ENCODE assay signal across 9 cellular contexts in genomic region chr21:33968082-33968997, GRCh38. TPM values are rescaled to one million over a fixed set of nuclear protein-coding genes. Genes with fewer than 3 reads are reported as not detected.
A peak's percentile ranks its signal among the peaks of the same experiment; 100 is the strongest.
DNase-seq lines count a peak whose midpoint lies in the region; ATAC-seq and TF ChIP-seq lines count a peak whose summit lies in the region.
"Had no signal": no experiment of that assay in that cellular context is flagged by ENCODE, and none has a peak within 500 bp of the region (broad histone marks: within the 10 kb centered on the region; RNA-seq: fewer than 3 reads in every experiment).

No MANE protein-coding gene starts in this region.

- H3K4me1 Mint-ChIP-seq in activated naive CD8-positive, alpha-beta T cell treated with anti-CD3 and anti-CD28 coated beads, Interleukin-2, amount 50 U/mL, for 24 hours, result peaks cover 23% of the 10 kb centered on the region

- H3K4me1 ChIP-seq in iPS-20b (ENCODE audit: insufficient read depth, low read length), result peaks cover 9% of the 10 kb centered on the region; the same call in 1 of the 2 replicates
- H3K4me1 ChIP-seq in vagina, result peaks cover 21% of the 10 kb centered on the region

- H3K27me3 ChIP-seq in iPS-20b (ENCODE audit: insufficient read depth, low read length) (no peaks in the 10 kb centered on the region), vagina (no peaks in the 10 kb centered on the region)
- H3K27me3 ChIP-seq: neutrophil had no signal

- peak; percentile 81 for DNase-seq in Daoy (ENCODE audit: low read depth)
- DNase-seq in HuH-7.5 (ENCODE audit: low spot score), result peak; percentile 21
- DNase-seq in activated naive CD8-positive, alpha-beta T cell treated with anti-CD3 and anti-CD28 coated beads, Interleukin-2, amount 50 U/mL, for 24 hours, result no peak
- DNase-seq in vagina (ENCODE audit: extremely low spot score in 2 of 2), result peak; percentile 40 to 62
- DNase-seq in hypothalamus (lab: John Stamatoyannopoulos, UW), result no peak

- H3K4me3 ChIP-seq in iPS-20b (ENCODE audit: low read length) (peak overlapping the region; percentile 47; the same call in 1 of the 2 replicates), vagina (no peak overlapping the region)

- H3K27me3 Mint-ChIP-seq in activated naive CD8-positive, alpha-beta T cell treated with anti-CD3 and anti-CD28 coated beads, Interleukin-2, amount 50 U/mL, for 24 hours, result no peaks in the 10 kb centered on the region

- H3K36me3 ChIP-seq in iPS-20b (ENCODE audit: insufficient read depth, low read depth, low read length) (no peaks in the 10 kb centered on the region), vagina (no peaks in the 10 kb centered on the region)
- H3K36me3 ChIP-seq: neutrophil had no signal

- H3K36me3 Mint-ChIP-seq in activated naive CD8-positive, alpha-beta T cell treated with anti-CD3 and anti-CD28 coated beads, Interleukin-2, amount 50 U/mL, for 24 hours (ENCODE audit: low read depth), result peaks cover 7% of the 10 kb centered on the region

- no peak overlapping the region for H3K4me3 Mint-ChIP-seq in activated naive CD8-positive, alpha-beta T cell treated with anti-CD3 and anti-CD28 coated beads, Interleukin-2, amount 50 U/mL, for 24 hours

- intact Hi-C loops in vagina (cut with DNase I), result no loop called here

- no peak for TF ChIP-seq POLR2A in vagina (IDR thresholded peaks at IDR 0.05)

- H3K27ac Mint-ChIP-seq in activated naive CD8-positive, alpha-beta T cell treated with anti-CD3 and anti-CD28 coated beads, Interleukin-2, amount 50 U/mL, for 24 hours, result peak overlapping the region; percentile 11

- no peaks in the 10 kb centered on the region for H3K9me3 Mint-ChIP-seq in activated naive CD8-positive, alpha-beta T cell treated with anti-CD3 and anti-CD28 coated beads, Interleukin-2, amount 50 U/mL, for 24 hours

- H3K9me3 ChIP-seq in iPS-20b (ENCODE audit: insufficient read depth, low read depth, low read length) (no peaks in the 10 kb centered on the region), vagina (no peaks in the 10 kb centered on the region)
- H3K9me3 ChIP-seq: neutrophil had no signal

- ATAC-seq in activated naive CD8-positive, alpha-beta T cell treated with anti-CD3 and anti-CD28 coated beads, Interleukin-2, amount 50 U/mL, for 24 hours, result peak; percentile 54
- no peak for ATAC-seq in GM21786 (IDR thresholded peaks at IDR 0.05; ENCODE audit: unreplicated experiment)
- no peak for ATAC-seq in GM21576 (IDR thresholded peaks at IDR 0.05; ENCODE audit: unreplicated experiment)

- H3K9ac ChIP-seq in iPS-20b (ENCODE audit: low read depth, low read length), result no peak overlapping the region

- H3K27ac ChIP-seq in iPS-20b (ENCODE audit: low read length) (no peak overlapping the region), vagina (peak overlapping the region; percentile 27)
- H3K27ac ChIP-seq: neutrophil had no signal

- no peak for TF ChIP-seq CTCF in vagina (IDR thresholded peaks at IDR 0.05)

RNA-seq across cellular contexts. Expression of gene ATP5PO, which starts 52.7 kb away (rescaled TPM):
- total RNA-seq in Daoy (2014; rRNA removed; shearing (Covaris generic)), result 360 and 436 TPM in 2 replicates
- total RNA-seq in vagina, result 133 TPM

Comparison
In these comparisons a context has a peak if more than half of its experiments do, and no peak if none do; other contexts are left out.
1. DNase-seq: peak in Daoy (single experiment), HuH-7.5 (single experiment) and vagina (2 of 2); none in activated naive CD8-positive, alpha-beta T cell treated with anti-CD3 and anti-CD28 coated beads, Interleukin-2, amount 50 U/mL, for 24 hours (single experiment) and hypothalamus (0 of 51).